8 cellular contexts compared by ENCODE assay signal in genomic region chr11:57324154-57324885, GRCh38. TPM values are rescaled to one million over a fixed set of nuclear protein-coding genes. Genes with fewer than 3 reads are reported as not detected.
DNase-seq lines count a peak whose midpoint lies in the region; ATAC-seq and TF ChIP-seq lines count a peak whose summit lies in the region.

No MANE protein-coding gene starts in this region.

- ATAC-seq in HG03175 (IDR thresholded peaks at IDR 0.05; ENCODE audit: unreplicated experiment) (peak; percentile 13), memory B cell (ENCODE audit: low read depth) (no peak), HG03039 (IDR thresholded peaks at IDR 0.05; ENCODE audit: unreplicated experiment) (no peak)

- peaks cover 24 to 59% (median 51%) of the 10 kb centered on the region in 4 donors for H3K4me1 ChIP-seq in transverse colon

- peak overlapping the region; percentile 92 for H3K4me3 Mint-ChIP-seq in memory B cell

- no peaks in the 10 kb centered on the region for H3K27me3 Mint-ChIP-seq in memory B cell

- H3K27ac ChIP-seq in SU-DHL-6 (ENCODE audit: low read depth, low read length) = peak overlapping the region; percentile 73; the same call in 1 of the 2 replicates
- peak overlapping the region; percentile 28 to 95 (median 88) for H3K27ac ChIP-seq in dorsolateral prefrontal cortex
- peak overlapping the region; percentile 92 to 98 (median 96) for H3K27ac ChIP-seq in transverse colon

- peaks cover 16% of the 10 kb centered on the region for H3F3A ChIP-seq in SU-DHL-6 (ENCODE audit: insufficient read depth)

- no peak for TF ChIP-seq POLR2A in transverse colon (IDR thresholded peaks at IDR 0.05)

- H3K4me1 Mint-ChIP-seq in memory B cell = peaks cover 25% of the 10 kb centered on the region

- H3K9me2 ChIP-seq in SU-DHL-6 (replicated peaks; ENCODE audit: insufficient read depth, low read length) = no peaks in the 10 kb centered on the region

- H3K27ac Mint-ChIP-seq in memory B cell = peak overlapping the region; percentile 95

- peaks cover 18% of the 10 kb centered on the region for H3K36me3 ChIP-seq in GM06990 (ENCODE audit: control insufficient read depth, insufficient read depth, low read length)
- H3K36me3 ChIP-seq in SU-DHL-6 (ENCODE audit: low read length) = peaks cover 7% of the 10 kb centered on the region; the same call in 1 of the 2 replicates
- H3K36me3 ChIP-seq in transverse colon = peaks cover 0 to 8% (median 4%) of the 10 kb centered on the region in 4 donors

- no peaks in the 10 kb centered on the region for H3K79me2 ChIP-seq in SU-DHL-6 (ENCODE audit: insufficient read depth, low read length)

- H3K9me3 ChIP-seq in SU-DHL-6 (ENCODE audit: insufficient read depth, low read length) (no peaks in the 10 kb centered on the region), transverse colon (no peaks in the 10 kb centered on the region)

- peak overlapping the region; percentile 71 for H3K4me3 ChIP-seq in GM06990 (replicated peaks; ENCODE audit: low read depth, low read length)
- H3K4me3 ChIP-seq in SU-DHL-6 (ENCODE audit: insufficient read depth, low read length, poor library complexity, severe bottlenecking) = peak overlapping the region; percentile 38
- H3K4me3 ChIP-seq in dorsolateral prefrontal cortex = peak overlapping the region; percentile 54 to 90 (median 75)
- H3K4me3 ChIP-seq in transverse colon = peak overlapping the region; percentile 81 to 97 (median 86)

- 5% methylated on average over 23 of the region's 64 CpGs; no CpG with 5 or more reads in 1 of the 2 donors for WGBS in transverse colon (ENCODE audit: low coverage in 1 of 2), 2 donors

- TF ChIP-seq EP300 in transverse colon (IDR thresholded peaks at IDR 0.05; ENCODE audit: low read depth) = no peak

- no peak overlapping the region for H2AFZ ChIP-seq in SU-DHL-6 (ENCODE audit: low read depth, low read length, severe bottlenecking)

- no peaks in the 10 kb centered on the region for H4K20me1 ChIP-seq in SU-DHL-6 (ENCODE audit: low read depth, low read length)

- H3K9ac ChIP-seq in SU-DHL-6 (ENCODE audit: low read length) = peak overlapping the region; percentile 53

- in situ Hi-C loops in transverse colon (cut with MboI; ENCODE audit: low pct_ligation_motif_present in 1 of 4, low pct_unique_long_range_greater_than_20kb in 1 of 4, low sequenced_read_pairs in 3 of 4) = no loop called here

- intact Hi-C loops in dorsolateral prefrontal cortex (cut with DNase I) (loop anchor here in 1 of 2 donors (10.0 kb wide), 1 partner anchor 490 kb away; no protein-coding TSS in a partner anchor), transverse colon (cut with DNase I; ENCODE audit: low total_unique reads) (loop anchor here (10.0 kb wide), 1 partner anchor 340 kb away; the partner anchor contains the start of gene ZDHHC5)

- H3K36me3 Mint-ChIP-seq in memory B cell = peaks cover 25% of the 10 kb centered on the region

- H3K27me3 ChIP-seq in GM06990 (replicated peaks; ENCODE audit: control insufficient read depth, insufficient read depth, low read length) (no peaks in the 10 kb centered on the region), SU-DHL-6 (ENCODE audit: low read length) (no peaks in the 10 kb centered on the region), dorsolateral prefrontal cortex (no peaks in the 10 kb centered on the region), transverse colon (no peaks in the 10 kb centered on the region)

- H3K9me3 Mint-ChIP-seq in memory B cell = no peaks in the 10 kb centered on the region

- no peak for TF ChIP-seq CTCF in GM06990 (IDR thresholded peaks at IDR 0.05; ENCODE audit: insufficient read depth, low read length, poor library complexity, severe bottlenecking)
- no peak for TF ChIP-seq CTCF in SU-DHL-6 (IDR thresholded peaks at IDR 0.05; ENCODE audit: insufficient read depth, low read length, poor library complexity, severe bottlenecking)
- TF ChIP-seq CTCF in dorsolateral prefrontal cortex (IDR thresholded peaks at IDR 0.05 in 54 of 56, conservative IDR thresholded peaks at IDR 0.05 in 2 of 56; ENCODE audit: low read depth in 1 of 56, partially characterized antibody in 56 of 56) = no peak
- TF ChIP-seq CTCF in transverse colon (IDR thresholded peaks at IDR 0.05) = no peak

- peak overlapping the region; percentile 61 for H3K4me2 ChIP-seq in SU-DHL-6 (ENCODE audit: low read depth, low read length, poor library complexity, severe bottlenecking)

- DNase-seq in GM06990 (ENCODE audit: extremely low read depth, insufficient read length) (no peak), dorsolateral prefrontal cortex (peak in 1 of 10 donors; percentile 33), memory B cell (ENCODE audit: low spot score in 2 of 2) (peak in 1 of 2 donors; percentile 26), transverse colon (peak; percentile 49), NCI-H2107 treated with DMSO at 0.1 percent for 48 hours (lab: John Stamatoyannopoulos, UW; ENCODE audit: unreplicated experiment) (no peak)

RNA-seq across cellular contexts. Expression of gene TNKS1BP1, which starts 0.4 kb away (rescaled TPM):
- total RNA-seq in dorsolateral prefrontal cortex = 100 to 1,000 TPM in 1 of 120 experiments, 10 to 100 TPM in 119; 31.3 to 111 (median 55.2) TPM
- 100 to 1,000 TPM in 3 of 4 donors, 10 to 100 TPM in 1; 74.3 to 122 (median 119) TPM for total RNA-seq in transverse colon

RNA-seq across cellular contexts. Expression of gene SSRP1, which starts 11.4 kb away (rescaled TPM):
- total RNA-seq in dorsolateral prefrontal cortex (10 to 100 TPM; 43.7 to 71.1 (median 56.7) TPM), transverse colon (10 to 100 TPM; 32.0 to 59.4 (median 45.5) TPM)

RNA-seq across cellular contexts. Expression of gene P2RX3, which starts 13.8 kb away (rescaled TPM):
- under 1 TPM in 6 of 120 experiments, not detected in 114; 0.30 to 0.83 (median 0.40) TPM for total RNA-seq in dorsolateral prefrontal cortex
- not detected for total RNA-seq in transverse colon

RNA-seq across cellular contexts. Expression of gene PRG3, which starts 56.6 kb away (rescaled TPM):
- total RNA-seq in dorsolateral prefrontal cortex (not detected), transverse colon (not detected)
